In genomic region chr18:52150050-52150449, GRCh38 we compare ENCODE assay signal across 14 cellular contexts.
DNase-seq lines count a peak whose midpoint lies in the region; ATAC-seq and TF ChIP-seq lines count a peak whose summit lies in the region.
"Had no signal": no experiment of that assay in that cellular context is flagged by ENCODE, and none has a peak within 500 bp of the region (broad histone marks: within the 10 kb centered on the region; RNA-seq: fewer than 3 reads in every experiment).

No MANE protein-coding gene starts in this region.

- ATAC-seq in HG02870 (IDR thresholded peaks at IDR 0.05; ENCODE audit: unreplicated experiment) (no peak), HG03521 (IDR thresholded peaks at IDR 0.05; ENCODE audit: unreplicated experiment) (no peak), T-helper 17 cell (no peak)
- ATAC-seq: CD8-positive, alpha-beta T cell had no signal

- CTCF ChIA-PET in RWPE1 (lab: Yijun Ruan, JAX): no interaction called here

- no peaks in the 10 kb centered on the region for H3K9me3 ChIP-seq in T-helper 17 cell (ENCODE audit: control insufficient read depth, low read length, poor library complexity, severe bottlenecking)

- no peaks in the 10 kb centered on the region for H3K27me3 Mint-ChIP-seq in T-helper 17 cell

- POLR2A ChIA-PET in RWPE1 (lab: Yijun Ruan, JAX; ENCODE audit: low non-redundant PET): no interaction called here

- DNase-seq in NCI-H226 (peak; percentile 74), RWPE1 (ENCODE audit: low spot score) (peak; percentile 33), epithelial cell of prostate (ENCODE audit: low read depth, low spot score) (peak; percentile 60), hypothalamus (lab: John Stamatoyannopoulos, UW) (no peak), T-helper 17 cell (no peak)
- DNase-seq: CD8-positive, alpha-beta T cell; COR-L47; DND-41; GF-D8; GOT3; H9 had no signal

- H3K4me1 Mint-ChIP-seq in T-helper 17 cell: no peaks in the 10 kb centered on the region
- H3K4me1 Mint-ChIP-seq: CD14-positive monocyte, H9 had no signal

- no peak overlapping the region for H3K27ac Mint-ChIP-seq in T-helper 17 cell
- H3K27ac Mint-ChIP-seq: CD14-positive monocyte; CD8-positive, alpha-beta T cell; H9 had no signal

- no peak overlapping the region for H3K4me3 Mint-ChIP-seq in T-helper 17 cell
- H3K4me3 Mint-ChIP-seq: CD14-positive monocyte; CD8-positive, alpha-beta T cell; H9 had no signal

- no peak for TF ChIP-seq CTCF in RWPE1 (conservative IDR thresholded peaks at IDR 0.05; ENCODE audit: low read depth)

- H3K36me3 Mint-ChIP-seq in T-helper 17 cell (ENCODE audit: low read depth): no peaks in the 10 kb centered on the region
- H3K36me3 Mint-ChIP-seq: CD14-positive monocyte; CD8-positive, alpha-beta T cell had no signal

- H3K27ac ChIP-seq in RWPE1 (no peak overlapping the region), epithelial cell of prostate (peak overlapping the region; percentile 28)

Comparison
In these comparisons a context has a peak if more than half of its experiments do, and no peak if none do; other contexts are left out.
1. DNase-seq: peak in NCI-H226 (single experiment), RWPE1 (single experiment) and epithelial cell of prostate (single experiment); none in hypothalamus (0 of 51) and T-helper 17 cell (0 of 3).